ENCODE assay signal across 1 cellular context in genomic region chr11:74398244-74399159, GRCh38.
TF ChIP-seq lines count a peak whose summit lies in the region.

PGM2L1 (minus strand) TSS chr11:74398433; CDS start chr11:74398161, 272 bp downstream.

TF ChIP-seq in HEK293, 187 proteins besides CTCF, POLR2A, EP300 and RAD21 (continued from another document):
- no peak for TF ChIP-seq TSHZ1 (tag by site-specific recombination; IDR thresholded peaks at IDR 0.05; ENCODE audit: borderline replicate concordance)
- TF ChIP-seq ZNF211 (tag by site-specific recombination; IDR thresholded peaks at IDR 0.05; ENCODE audit: low read depth) = no peak
- TF ChIP-seq ZNF366 (tag by site-specific recombination; conservative IDR thresholded peaks at IDR 0.05) = peak; percentile 99
- no peak for TF ChIP-seq ZNF239 (tag by site-specific recombination; IDR thresholded peaks at IDR 0.05)
- TF ChIP-seq ZNF18 (tag by site-specific recombination; IDR thresholded peaks at IDR 0.05) = no peak
- TF ChIP-seq ZNF148 (tag by site-specific recombination; IDR thresholded peaks at IDR 0.05; ENCODE audit: borderline replicate concordance) = no peak
- no peak for TF ChIP-seq ZFP37 (tag by site-specific recombination; IDR thresholded peaks at IDR 0.05)
- no peak for TF ChIP-seq ZNF302 (tag by site-specific recombination; IDR thresholded peaks at IDR 0.05; ENCODE audit: low read depth)
- no peak for TF ChIP-seq SETDB1 (IDR thresholded peaks at IDR 0.05; ENCODE audit: insufficient read length, low read length)
- 0 out of 2 replicates have a peak, but pooled peaks have one; percentile 43 for TF ChIP-seq ZEB2 (tag by site-specific recombination; IDR thresholded peaks at IDR 0.05)
- TF ChIP-seq ZNF513 (tag by site-specific recombination; IDR thresholded peaks at IDR 0.05) = no peak
- peak; percentile 96 for TF ChIP-seq ZBTB20 (tag by site-specific recombination; IDR thresholded peaks at IDR 0.05)
- TF ChIP-seq ZBTB44 (tag by site-specific recombination; IDR thresholded peaks at IDR 0.05) = no peak
- no peak for TF ChIP-seq ZNF121 (tag by site-specific recombination; IDR thresholded peaks at IDR 0.05)
- 0 out of 2 replicates have a peak, but pooled peaks have one; percentile 15 for TF ChIP-seq ZNF24 (tag by site-specific recombination; IDR thresholded peaks at IDR 0.05)
- no peak for TF ChIP-seq ZBTB1 (tag by site-specific recombination; IDR thresholded peaks at IDR 0.05)
- no peak for TF ChIP-seq SALL2 (tag by site-specific recombination; IDR thresholded peaks at IDR 0.05; ENCODE audit: borderline replicate concordance)
- no peak for TF ChIP-seq MYNN (tag by site-specific recombination; IDR thresholded peaks at IDR 0.05; ENCODE audit: borderline replicate concordance)
- TF ChIP-seq TCF7L2 (IDR thresholded peaks at IDR 0.05; ENCODE audit: borderline replicate concordance, low read depth, low read length) = no peak
- 0 out of 2 replicates have a peak, but pooled peaks have one; percentile 12 for TF ChIP-seq PRDM4 (tag by site-specific recombination; IDR thresholded peaks at IDR 0.05)
- TF ChIP-seq ZNF202 (tag by site-specific recombination; IDR thresholded peaks at IDR 0.05; ENCODE audit: borderline replicate concordance) = no peak
- TF ChIP-seq EGR2 (tag by site-specific recombination; IDR thresholded peaks at IDR 0.05; ENCODE audit: low read depth) = no peak
- no peak for TF ChIP-seq ZNF548 (tag by site-specific recombination; IDR thresholded peaks at IDR 0.05)
- TF ChIP-seq ZNF558 (tag by site-specific recombination; IDR thresholded peaks at IDR 0.05) = no peak
- no peak for TF ChIP-seq ZNF175 (tag by site-specific recombination; IDR thresholded peaks at IDR 0.05)
- peak; percentile 47; the same call in 1 of the 2 replicates for TF ChIP-seq MZF1 (tag by site-specific recombination; IDR thresholded peaks at IDR 0.05; ENCODE audit: borderline replicate concordance)
- peak; percentile 62; the same call in 1 of the 2 replicates for TF ChIP-seq ZNF660 (tag by site-specific recombination; IDR thresholded peaks at IDR 0.05)
- TF ChIP-seq ZNF544 (tag by site-specific recombination; IDR thresholded peaks at IDR 0.05) = no peak
- peak; percentile 65; the same call in 1 of the 2 replicates for TF ChIP-seq GLIS2 (tag by site-specific recombination; IDR thresholded peaks at IDR 0.05)
- TF ChIP-seq SP7 (tag by site-specific recombination; IDR thresholded peaks at IDR 0.05) = peak; percentile 63
- no peak for TF ChIP-seq ZNF423 (tag by site-specific recombination; IDR thresholded peaks at IDR 0.05)
- TF ChIP-seq ZNF571 (tag by site-specific recombination; IDR thresholded peaks at IDR 0.05) = no peak
- no peak for TF ChIP-seq ZNF433 (tag by site-specific recombination; IDR thresholded peaks at IDR 0.05; ENCODE audit: low read depth)
- no peak for TF ChIP-seq ZNF280C (tag by site-specific recombination; IDR thresholded peaks at IDR 0.05)
- TF ChIP-seq SP2 (tag by site-specific recombination; IDR thresholded peaks at IDR 0.05) = peak; percentile 64
- no peak for TF ChIP-seq ZNF10 (tag by site-specific recombination; IDR thresholded peaks at IDR 0.05)
- TF ChIP-seq SCRT2 (tag by site-specific recombination; IDR thresholded peaks at IDR 0.05) = no peak
- peak; percentile 75 for TF ChIP-seq ZNF350 (tag by site-specific recombination; IDR thresholded peaks at IDR 0.05)
- no peak for TF ChIP-seq ZNF621 (tag by site-specific recombination; IDR thresholded peaks at IDR 0.05)
- TF ChIP-seq TRIM28 (IDR thresholded peaks at IDR 0.05; ENCODE audit: borderline replicate concordance, low read length) = no peak
- peak; percentile 49; the same call in 1 of the 2 replicates for TF ChIP-seq ZNF561 (tag by site-specific recombination; IDR thresholded peaks at IDR 0.05; ENCODE audit: borderline replicate concordance)
- no peak for TF ChIP-seq ZNF324 (tag by site-specific recombination; IDR thresholded peaks at IDR 0.05)
- TF ChIP-seq ZBTB17 (tag by site-specific recombination; IDR thresholded peaks at IDR 0.05) = peak; percentile 87
- TF ChIP-seq ZNF580 (tag by site-specific recombination; IDR thresholded peaks at IDR 0.05) = peak; percentile 95
- TF ChIP-seq HOXD13 (CRISPR knock-in tag; IDR thresholded peaks at IDR 0.05; ENCODE audit: borderline replicate concordance) = no peak
- TF ChIP-seq ZFP41 (tag by site-specific recombination; IDR thresholded peaks at IDR 0.05; ENCODE audit: borderline replicate concordance) = no peak
- no peak for TF ChIP-seq ZNF138 (tag by site-specific recombination; IDR thresholded peaks at IDR 0.05; ENCODE audit: borderline replicate concordance)
- peak; percentile 100 for TF ChIP-seq BCL6B (tag by site-specific recombination; IDR thresholded peaks at IDR 0.05)
TF ChIP-seq in HEK293: peak in this region for 47.
